Comparison of ENCODE assay signal across 8 cellular contexts in genomic region chr3:25664066-25664809, GRCh38. TPM values are rescaled to one million over a fixed set of nuclear protein-coding genes. Genes with fewer than 3 reads are reported as not detected.
A peak's percentile ranks its signal among the peaks of the same experiment; 100 is the strongest.
DNase-seq lines count a peak whose midpoint lies in the region; ATAC-seq and TF ChIP-seq lines count a peak whose summit lies in the region.

No MANE protein-coding gene starts in this region.

- H4K5ac ChIP-seq in IMR-90 (ENCODE audit: low read depth, low read length), result peak overlapping the region; percentile 54; the same call in 1 of the 2 replicates

- peak overlapping the region; percentile 80 for H3K14ac ChIP-seq in IMR-90 (replicated peaks; ENCODE audit: low read depth, low read length)

- peak overlapping the region; percentile 97 for H2AFZ ChIP-seq in IMR-90 (replicated peaks; ENCODE audit: low read length, poor library complexity)

- H4K8ac ChIP-seq in IMR-90 (ENCODE audit: low read depth in 2 of 2, low read length in 2 of 2), result peak overlapping the region in 1 of 2 experiments; percentile 78; a peak in 3 of 4 replicates

- peaks cover 13% of the 10 kb centered on the region for H4K20me1 ChIP-seq in DOHH2 (ENCODE audit: control insufficient read depth, insufficient read depth, low read depth, low read length)
- peaks cover 34% of the 10 kb centered on the region; the same call in 1 of the 2 replicates for H4K20me1 ChIP-seq in IMR-90 (ENCODE audit: insufficient read depth, low read length)

- H3K18ac ChIP-seq in IMR-90 (ENCODE audit: low read depth, low read length), result peak overlapping the region; percentile 67; the same call in 1 of the 2 replicates

- H2AK5ac ChIP-seq in IMR-90 (ENCODE audit: low read depth, low read length), result peak overlapping the region; percentile 79; the same call in 1 of the 2 replicates

- 0 out of 2 replicates have a peak overlapping the region, but pooled peaks have one; percentile 26 for H2BK120ac ChIP-seq in IMR-90 (ENCODE audit: low read depth, low read length)

- H3F3A ChIP-seq in DOHH2 (ENCODE audit: control insufficient read depth, insufficient read depth), result peaks cover 3% of the 10 kb centered on the region; the same call in 1 of the 2 replicates

- H2BK5ac ChIP-seq in IMR-90 (ENCODE audit: low read depth, low read length, poor library complexity, severe bottlenecking), result peak overlapping the region; percentile 87

- H3K79me1 ChIP-seq in IMR-90 (ENCODE audit: low read depth in 1 of 2, low read length in 2 of 2), result peaks cover 0 to 20% of the 10 kb centered on the region in 2 experiments; a peak in 1 of 4 replicates

- peak overlapping the region; percentile 76 for H3K4ac ChIP-seq in IMR-90 (ENCODE audit: low read depth, low read length)

- CTCF ChIA-PET in IMR-90 (lab: Yijun Ruan, JAX), result no interaction called here

- WGBS in IMR-90 (ENCODE audit: extremely low coverage in 2 of 2, insufficient read length in 1 of 2), 2 experiments, result 0% methylated on average over 48 of the region's 106 CpGs; no CpG with 5 or more reads in 1 of the 2 experiments

- POLR2A ChIA-PET in IMR-90 (lab: Charles Lee; ENCODE audit: unreplicated experiment), result no interaction called here

- H3K9me1 ChIP-seq in IMR-90 (ENCODE audit: insufficient read depth, low read length), result no peaks in the 10 kb centered on the region

- peak; percentile 41 for DNase-seq in IMR-90
- peak; percentile 58 to 60 for DNase-seq in activated CD4-positive, alpha-beta T cell treated with anti-CD3 and anti-CD28 coated beads, Interleukin-2, amount 50 U/mL, for 4 hours
- DNase-seq in dermis blood vessel endothelial cell, result peak; percentile 70
- DNase-seq in lower lobe of right lung, result peak; percentile 83
- DNase-seq in stimulated activated CD4-positive, alpha-beta T cell treated with anti-CD3 and anti-CD28 coated beads, TNF-alpha, amount 100 ng/mL, for 4 hours (ENCODE audit: low read depth in 3 of 3), result peak; percentile 53 to 59 (median 55)
- no peak for DNase-seq in OCI-M1 (lab: John Stamatoyannopoulos, UW)

- ATAC-seq in GM21447 (IDR thresholded peaks at IDR 0.05; ENCODE audit: unreplicated experiment) (peak; percentile 15), IMR-90 (ENCODE audit: low read depth) (peak; percentile 59), lower lobe of right lung (peak; percentile 70 to 77)

- dilution Hi-C loops in IMR-90 (cut with HindIII; ENCODE audit: low sequenced_read_pairs, unreplicated experiment), result no loop called here

- peak overlapping the region; percentile 84 for H4K91ac ChIP-seq in IMR-90 (ENCODE audit: insufficient read depth, low read depth, low read length)

- H3K9me2 ChIP-seq in DOHH2 (replicated peaks; ENCODE audit: control insufficient read depth, low read length), result no peaks in the 10 kb centered on the region

- in situ Hi-C loops in IMR-90 (cut with MboI; ENCODE audit: low sequenced_read_pairs), result no loop called here

- peak overlapping the region; percentile 92 for H3K9ac ChIP-seq in IMR-90 (ENCODE audit: low read depth, low read length)

- TF ChIP-seq RAD21 in IMR-90 (IDR thresholded peaks at IDR 0.05; ENCODE audit: low read length), result no peak

- TF ChIP-seq CTCF in DOHH2 (IDR thresholded peaks at IDR 0.05; ENCODE audit: low read depth, low read length, poor library complexity, severe bottlenecking), result no peak
- 0 out of 2 replicates have a peak, but pooled peaks have one; percentile 7 for TF ChIP-seq CTCF in IMR-90 (conservative IDR thresholded peaks at IDR 0.05; ENCODE audit: low read depth, low read length)
- TF ChIP-seq CTCF in lower lobe of right lung (IDR thresholded peaks at IDR 0.05), result no peak

- peak; percentile 46; the same call in 1 of the 2 replicates for TF ChIP-seq POLR2A in IMR-90 (IDR thresholded peaks at IDR 0.05; ENCODE audit: low read depth, low read length)

- H3K23ac ChIP-seq in IMR-90 (ENCODE audit: low read depth, low read length), result peak overlapping the region; percentile 98

- H3K9me3 ChIP-seq in DOHH2 (ENCODE audit: control insufficient read depth, insufficient read depth, low read length) (no peaks in the 10 kb centered on the region), IMR-90 (ENCODE audit: control insufficient read depth, insufficient read depth, low read length) (no peaks in the 10 kb centered on the region), lower lobe of right lung (no peaks in the 10 kb centered on the region)

- H3K27ac ChIP-seq in DOHH2 (ENCODE audit: low read depth, low read length), result peak overlapping the region; percentile 82
- H3K27ac ChIP-seq in IMR-90 (ENCODE audit: insufficient read depth, low read length), result peak overlapping the region; percentile 96
- H3K27ac ChIP-seq in lower lobe of right lung, result peak overlapping the region; percentile 92

- peaks cover 60% of the 10 kb centered on the region for H3K79me2 ChIP-seq in DOHH2 (ENCODE audit: control insufficient read depth, low read length)

- H3K4me2 ChIP-seq in DOHH2 (ENCODE audit: low read length), result peak overlapping the region; percentile 94
- peak overlapping the region; percentile 100 for H3K4me2 ChIP-seq in IMR-90 (ENCODE audit: low read depth, low read length)

- H3K27me3 ChIP-seq in DOHH2 (ENCODE audit: control insufficient read depth, low read length) (no peaks in the 10 kb centered on the region), IMR-90 (ENCODE audit: control insufficient read depth, insufficient read depth, low read length) (no peaks in the 10 kb centered on the region), lower lobe of right lung (ENCODE audit: low read depth) (no peaks in the 10 kb centered on the region)

- TSS peak; percentile 85 for BruUV-seq in IMR-90 (replicated peaks; lab: Mats Ljungman, UMichigan)

- H3K36me3 ChIP-seq in DOHH2 (ENCODE audit: control insufficient read depth, low read length), result peaks cover 20% of the 10 kb centered on the region
- no peaks in the 10 kb centered on the region for H3K36me3 ChIP-seq in IMR-90 (ENCODE audit: control insufficient read depth, insufficient read depth, low read length)
- H3K36me3 ChIP-seq in lower lobe of right lung, result no peaks in the 10 kb centered on the region

- H3K4me1 ChIP-seq in DOHH2 (ENCODE audit: control insufficient read depth, low read length), result peaks cover 58% of the 10 kb centered on the region
- H3K4me1 ChIP-seq in IMR-90 (ENCODE audit: control insufficient read depth, insufficient read depth, low read length), result peaks cover 2% of the 10 kb centered on the region
- H3K4me1 ChIP-seq in lower lobe of right lung, result peaks cover 45% of the 10 kb centered on the region

- H2AK9ac ChIP-seq in IMR-90 (replicated peaks; ENCODE audit: low read depth, low read length, poor library complexity), result peak overlapping the region; percentile 86

- H3K56ac ChIP-seq in IMR-90 (ENCODE audit: extremely low read depth, insufficient read depth, low read length), result peak overlapping the region; percentile 80; the same call in 1 of the 2 replicates

- H3K4me3 ChIP-seq in DOHH2 (ENCODE audit: low read length) (peak overlapping the region; percentile 90), IMR-90 (ENCODE audit: insufficient read depth, low read depth, low read length) (peak overlapping the region; percentile 80), lower lobe of right lung (peak overlapping the region; percentile 82)

- no peak overlapping the region for H2BK20ac ChIP-seq in IMR-90 (ENCODE audit: low read depth, low read length)

- intact Hi-C loops in IMR-90 (cut with micrococcal nuclease) (loop anchor here (2.0 to 5.0 kb wide), 2 partner anchors 119 to 158 kb away; partner anchors contain the start of gene NGLY1), lower lobe of right lung (cut with DNase I) (no loop called here)

- no peak overlapping the region for H2BK15ac ChIP-seq in IMR-90 (ENCODE audit: low read depth, low read length)

TF ChIP-seq in IMR-90, 13 proteins besides CTCF, POLR2A, EP300 and RAD21:
- peak; percentile 93; the same call in 1 of the 2 replicates for TF ChIP-seq CHD1 (IDR thresholded peaks at IDR 0.05; ENCODE audit: low read depth, low read length)
- no peak for TF ChIP-seq BHLHE40 (IDR thresholded peaks at IDR 0.05; ENCODE audit: low read depth, low read length)

RNA-seq across cellular contexts. Expression of gene TOP2B, which starts 0.5 kb away (rescaled TPM):
- 53.4 and 115 TPM in 2 replicates for total RNA-seq in IMR-90 (2012; rRNA removed)
- polyA plus RNA-seq in IMR-90 (2012; rRNA removed), result 34.4 and 45.5 TPM in 2 replicates
- 2.6 and 5.5 TPM in 2 replicates for polyA plus RNA-seq in IMR-90 (2012; cell fraction: cytosol; rRNA removed)
- polyA plus RNA-seq in IMR-90 (2012; cell fraction: nucleus; rRNA removed; ENCODE audit: low replicate concordance), result 2.4 and 36.9 TPM in 2 replicates
- total RNA-seq in dermis blood vessel endothelial cell, result 95.5 and 163 TPM in 2 replicates
- total RNA-seq in lower lobe of right lung, result 92.1 TPM

Comparison
In these comparisons a context has a peak if more than half of its experiments do, and no peak if none do; other contexts are left out.
1. ATAC-seq: peak in every context shown above with its lines; median percentile 74 in lower lobe of right lung; 59 in IMR-90; 15 in GM21447.